ENCODE assay signal across 22 cellular contexts in the genomic region with DNA sequence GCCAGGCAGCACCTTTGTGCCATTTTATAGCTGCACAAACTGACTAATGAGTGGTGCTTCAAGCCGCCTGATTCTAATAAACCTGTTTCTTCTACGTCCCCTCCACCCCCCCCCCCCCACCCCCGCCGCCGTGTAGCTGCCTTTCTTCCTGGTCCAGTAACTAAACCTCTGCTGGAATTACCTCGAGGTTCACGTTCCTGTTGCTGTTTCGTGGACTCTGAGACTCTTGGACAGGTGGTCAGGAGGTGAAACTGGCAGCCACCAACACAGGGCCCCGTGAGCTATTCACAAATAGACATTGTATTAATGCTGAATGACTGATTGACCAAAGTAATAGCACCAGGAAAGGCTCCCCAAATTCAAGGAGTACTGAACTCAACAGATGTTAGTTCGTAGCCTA.
"Had no signal": no experiment of that assay in that cellular context is flagged by ENCODE, and none has a peak within 500 bp of the region (broad histone marks: within the 10 kb centered on the region; RNA-seq: fewer than 3 reads in every experiment).

No MANE protein-coding gene starts in this region.

- H3K36me3 Mint-ChIP-seq: mesothelial cell of epicardium; naive B cell; natural killer cell treated with Interleukin-12 subunit alpha and Interleukin-12 subunit beta and Interleukin-15 and Interleukin-18, amount 100 ng/mL, for 72 hours; stimulated activated naive B cell treated with anti-CD40 and anti-IgM and Interleukin-4, amounts not matched to agents 10 μg/mL and 1 μg/mL and 100 μg/mL, for 72 hours had no signal

- DNase-seq: colonic mucosa; effector CD8-positive, alpha-beta T cell; foreskin keratinocyte; heart left ventricle; left cardiac atrium; left lung; mesenchymal stem cell; mucosa of descending colon; naive B cell; psoas muscle; right cardiac atrium; sigmoid colon; stimulated activated CD4-positive, alpha-beta T cell treated with anti-CD3 and anti-CD28 coated beads, Interleukin-15, amount 100 ng/mL, for 24 hours; stimulated activated CD4-positive, alpha-beta T cell treated with anti-CD3 and anti-CD28 coated beads, Interleukin-2, amount 100 ng/mL, for 48 hours; stimulated activated naive B cell treated with anti-CD40 and anti-IgM and Interleukin-4, amounts not matched to agents 10 μg/mL and 1 μg/mL and 100 μg/mL, for 72 hours; upper lobe of left lung had no signal

- H3K4me3 Mint-ChIP-seq: dendritic cell treated with granulocyte-macrophage colony-stimulating factor and Interleukin-4, amounts not matched to agents 40 ng/mL and 50 ng/mL, for 4 days; mesothelial cell of epicardium; naive B cell; natural killer cell treated with Interleukin-12 subunit alpha and Interleukin-12 subunit beta and Interleukin-15 and Interleukin-18, amount 100 ng/mL, for 72 hours; neural crest cell; stimulated activated naive B cell treated with anti-CD40 and anti-IgM and Interleukin-4, amounts not matched to agents 10 μg/mL and 1 μg/mL and 100 μg/mL, for 72 hours; stimulated activated naive CD8-positive, alpha-beta T cell treated with anti-CD3 and anti-CD28 coated beads, Interleukin-15, Interleukin-2, amounts not matched to agents 100 ng/mL and 50 ng/mL, for 24 hours had no signal

- H3K27ac Mint-ChIP-seq: dendritic cell treated with granulocyte-macrophage colony-stimulating factor and Interleukin-4, amounts not matched to agents 40 ng/mL and 50 ng/mL, for 4 days; mesothelial cell of epicardium; natural killer cell treated with Interleukin-12 subunit alpha and Interleukin-12 subunit beta and Interleukin-15 and Interleukin-18, amount 100 ng/mL, for 72 hours; stimulated activated naive B cell treated with anti-CD40 and anti-IgM and Interleukin-4, amounts not matched to agents 10 μg/mL and 1 μg/mL and 100 μg/mL, for 72 hours; stimulated activated naive CD8-positive, alpha-beta T cell treated with anti-CD3 and anti-CD28 coated beads, Interleukin-15, Interleukin-2, amounts not matched to agents 100 ng/mL and 50 ng/mL, for 24 hours had no signal

- H3K27me3 Mint-ChIP-seq: dendritic cell treated with granulocyte-macrophage colony-stimulating factor and Interleukin-4, amounts not matched to agents 40 ng/mL and 50 ng/mL, for 4 days had no signal

- H3K4me1 Mint-ChIP-seq: naive B cell; neural crest cell; stimulated activated naive B cell treated with anti-CD40 and anti-IgM and Interleukin-4, amounts not matched to agents 10 μg/mL and 1 μg/mL and 100 μg/mL, for 72 hours had no signal

- ATAC-seq: foreskin keratinocyte; gastroesophageal sphincter; heart left ventricle; left cardiac atrium; left lung; mucosa of descending colon; natural killer cell treated with Interleukin-12 subunit alpha and Interleukin-12 subunit beta and Interleukin-15 and Interleukin-18, amount 100 ng/mL, for 72 hours; psoas muscle; right cardiac atrium; stimulated activated naive B cell treated with anti-CD40 and anti-IgM and Interleukin-4, amounts not matched to agents 10 μg/mL and 1 μg/mL and 100 μg/mL, for 72 hours had no signal

- H3K9me3 Mint-ChIP-seq: dendritic cell treated with granulocyte-macrophage colony-stimulating factor and Interleukin-4, amounts not matched to agents 40 ng/mL and 50 ng/mL, for 4 days; mesothelial cell of epicardium; naive B cell; natural killer cell treated with Interleukin-12 subunit alpha and Interleukin-12 subunit beta and Interleukin-15 and Interleukin-18, amount 100 ng/mL, for 72 hours; neural crest cell; stimulated activated naive B cell treated with anti-CD40 and anti-IgM and Interleukin-4, amounts not matched to agents 10 μg/mL and 1 μg/mL and 100 μg/mL, for 72 hours; stimulated activated naive CD8-positive, alpha-beta T cell treated with anti-CD3 and anti-CD28 coated beads, Interleukin-15, Interleukin-2, amounts not matched to agents 100 ng/mL and 50 ng/mL, for 24 hours had no signal
